In genomic region chr13:58059624-58060023, GRCh38 we compare ENCODE assay signal across 27 cellular contexts.
"Had no signal": no experiment of that assay in that cellular context is flagged by ENCODE, and none has a peak within 500 bp of the region (broad histone marks: within the 10 kb centered on the region; RNA-seq: fewer than 3 reads in every experiment).

No MANE protein-coding gene starts in this region.

- ATAC-seq: natural killer cell; psoas muscle; sciatic nerve; stimulated activated memory B cell treated with anti-CD40 and anti-IgM and Interleukin-4, amounts not matched to agents 10 μg/mL and 1 μg/mL and 100 μg/mL, for 72 hours; stimulated activated naive CD8-positive, alpha-beta T cell treated with anti-CD3 and anti-CD28 coated beads, Interleukin-15, amount 100 ng/mL, for 72 hours had no signal

- H3K9ac ChIP-seq: neural progenitor cell, parathyroid adenoma had no signal

- H3K4me1 ChIP-seq: left ventricle myocardium inferior, neural progenitor cell, parathyroid adenoma, psoas muscle, right atrium auricular region, tibial nerve, vagina had no signal

- H2AFZ ChIP-seq: neural progenitor cell, parathyroid adenoma had no signal

- H3K27me3 ChIP-seq: neural progenitor cell, neutrophil, right atrium auricular region, tibial nerve, vagina had no signal

- H3K4me3 ChIP-seq: left ventricle myocardium inferior, lung, neural progenitor cell, psoas muscle, right atrium auricular region, skin epidermis, tibial nerve, vagina had no signal

- H3K9me3 ChIP-seq: neutrophil, psoas muscle, right atrium auricular region, tibial nerve, vagina had no signal

- DNase-seq: hypothalamus; immature natural killer cell; islet precursor cell; left ventricle myocardium inferior; mesendoderm; naive B cell; natural killer cell; nephron progenitor cell; occipital lobe; psoas muscle; stimulated activated CD4-positive, alpha-beta T cell treated with anti-CD3 and anti-CD28 coated beads, Interleukin-1b, Interleukin-23, amount 100 ng/mL, for 48 hours; stimulated activated CD4-positive, alpha-beta T cell treated with anti-CD3 and anti-CD28 coated beads, Interleukin-2, amount 100 ng/mL, for 48 hours; stimulated activated CD4-positive, alpha-beta T cell treated with anti-CD3 and anti-CD28 coated beads, Interleukin-4, amount 100 ng/mL, for 4 hours; stimulated activated CD8-positive, alpha-beta memory T cell treated with anti-CD3 and anti-CD28 coated beads, Interleukin-4, amount 100 ng/mL, for 48 hours; stimulated activated naive CD4-positive, alpha-beta T cell treated with Interleukin-2 at 50 U/mL for 16 hours; stimulated activated naive CD8-positive, alpha-beta T cell treated with anti-CD3 and anti-CD28 coated beads, Interleukin-15, amount 100 ng/mL, for 72 hours; substantia nigra had no signal

- H3K36me3 ChIP-seq: left ventricle myocardium inferior, neural progenitor cell, neutrophil, right atrium auricular region, tibial nerve, vagina had no signal

- H3K4me2 ChIP-seq: neural progenitor cell had no signal

- H3K27ac ChIP-seq: left ventricle myocardium inferior, neural progenitor cell, neutrophil, parathyroid adenoma, psoas muscle, right atrium auricular region, skin epidermis, tibial nerve, vagina had no signal
